In the genomic region with DNA sequence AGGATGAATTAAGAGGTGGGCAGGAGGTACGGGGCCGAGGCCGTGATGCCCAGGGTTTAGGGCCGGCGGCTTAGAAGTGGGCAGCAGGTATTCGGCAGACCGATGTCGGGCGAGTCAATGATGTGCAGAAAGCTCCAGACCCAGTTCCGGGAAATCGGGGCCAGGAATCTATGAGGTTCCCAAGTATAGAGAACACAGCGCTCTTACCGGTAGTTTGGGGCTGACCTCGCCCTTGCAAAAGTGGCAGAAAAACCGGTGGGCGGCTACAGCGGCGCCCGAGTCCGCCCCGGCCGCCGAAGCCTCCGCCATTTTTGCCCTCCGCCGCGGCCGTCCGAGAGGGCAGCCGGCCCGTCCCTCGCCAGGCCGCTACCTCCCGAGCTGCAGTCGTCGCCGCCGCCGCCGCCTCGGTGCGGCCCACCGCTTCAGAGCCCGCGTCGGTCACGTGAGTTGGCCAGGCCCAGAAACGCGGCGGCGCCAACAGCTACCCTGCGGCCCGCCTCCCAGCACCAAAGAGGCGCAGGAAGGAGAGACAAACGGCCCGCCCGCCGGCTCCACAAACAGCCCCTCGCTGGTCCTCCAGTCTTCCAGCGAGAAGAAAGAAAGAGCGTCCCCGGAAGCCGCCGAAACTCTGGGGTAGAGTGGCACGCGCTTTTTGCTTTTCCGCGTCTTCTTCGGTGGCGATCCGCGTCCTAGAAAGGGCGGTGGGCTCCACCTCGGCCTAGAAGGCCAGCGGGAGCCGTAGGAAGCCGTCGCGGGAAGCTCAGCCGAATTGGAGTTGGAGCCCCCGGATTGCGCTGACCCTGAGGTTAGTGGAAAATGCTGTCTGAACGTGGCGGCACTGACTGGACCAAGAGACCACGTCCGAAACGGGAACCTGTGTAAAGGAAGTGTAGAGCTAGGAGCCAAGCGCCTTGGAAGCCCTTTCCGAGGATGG, we compare ENCODE assay signal across 1 cellular context.
TF ChIP-seq lines count a peak whose summit lies in the region.

A gene with protein sequence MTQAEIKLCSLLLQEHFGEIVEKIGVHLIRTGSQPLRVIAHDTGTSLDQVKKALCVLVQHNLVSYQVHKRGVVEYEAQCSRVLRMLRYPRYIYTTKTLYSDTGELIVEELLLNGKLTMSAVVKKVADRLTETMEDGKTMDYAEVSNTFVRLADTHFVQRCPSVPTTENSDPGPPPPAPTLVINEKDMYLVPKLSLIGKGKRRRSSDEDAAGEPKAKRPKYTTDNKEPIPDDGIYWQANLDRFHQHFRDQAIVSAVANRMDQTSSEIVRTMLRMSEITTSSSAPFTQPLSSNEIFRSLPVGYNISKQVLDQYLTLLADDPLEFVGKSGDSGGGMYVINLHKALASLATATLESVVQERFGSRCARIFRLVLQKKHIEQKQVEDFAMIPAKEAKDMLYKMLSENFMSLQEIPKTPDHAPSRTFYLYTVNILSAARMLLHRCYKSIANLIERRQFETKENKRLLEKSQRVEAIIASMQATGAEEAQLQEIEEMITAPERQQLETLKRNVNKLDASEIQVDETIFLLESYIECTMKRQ (plus strand): TSS at position 636 of the 934 bp plus-strand sequence. CDS start 1,577 bp downstream, outside the sequence.
A gene (minus strand): TSS at position 531 of the 934 bp plus-strand sequence. CDS start 222 bp downstream, at position 309.

TF ChIP-seq in HepG2, 621 proteins besides CTCF, POLR2A, EP300 and RAD21 (continued from another document):
- TF ChIP-seq, protein P1, sequence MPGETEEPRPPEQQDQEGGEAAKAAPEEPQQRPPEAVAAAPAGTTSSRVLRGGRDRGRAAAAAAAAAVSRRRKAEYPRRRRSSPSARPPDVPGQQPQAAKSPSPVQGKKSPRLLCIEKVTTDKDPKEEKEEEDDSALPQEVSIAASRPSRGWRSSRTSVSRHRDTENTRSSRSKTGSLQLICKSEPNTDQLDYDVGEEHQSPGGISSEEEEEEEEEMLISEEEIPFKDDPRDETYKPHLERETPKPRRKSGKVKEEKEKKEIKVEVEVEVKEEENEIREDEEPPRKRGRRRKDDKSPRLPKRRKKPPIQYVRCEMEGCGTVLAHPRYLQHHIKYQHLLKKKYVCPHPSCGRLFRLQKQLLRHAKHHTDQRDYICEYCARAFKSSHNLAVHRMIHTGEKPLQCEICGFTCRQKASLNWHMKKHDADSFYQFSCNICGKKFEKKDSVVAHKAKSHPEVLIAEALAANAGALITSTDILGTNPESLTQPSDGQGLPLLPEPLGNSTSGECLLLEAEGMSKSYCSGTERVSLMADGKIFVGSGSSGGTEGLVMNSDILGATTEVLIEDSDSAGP (CRISPR knock-in tag; IDR thresholded peaks at IDR 0.05; ENCODE audit: borderline replicate concordance) = peak; percentile 89; the same call in 1 of the 2 replicates
- TF ChIP-seq ZNF432 (CRISPR knock-in tag; IDR thresholded peaks at IDR 0.05; ENCODE audit: borderline replicate concordance) (no peak), PHF21A (CRISPR knock-in tag; IDR thresholded peaks at IDR 0.05) (peak; percentile 31; the same call in 1 of the 2 replicates), GATAD1 (CRISPR knock-in tag; IDR thresholded peaks at IDR 0.05) (peak; percentile 83), GTF2F1 (IDR thresholded peaks at IDR 0.05; ENCODE audit: low read length) (no peak), ZNF12 (CRISPR knock-in tag; IDR thresholded peaks at IDR 0.05) (no peak), SMC3 (IDR thresholded peaks at IDR 0.05; ENCODE audit: low read length) (no peak), ZNF761 (CRISPR knock-in tag; conservative IDR thresholded peaks at IDR 0.05) (peak; percentile 80; the same call in 1 of the 2 replicates), MED8 (CRISPR knock-in tag; IDR thresholded peaks at IDR 0.05; ENCODE audit: insufficient replicate concordance) (no peak), NFIB (CRISPR knock-in tag; IDR thresholded peaks at IDR 0.05; ENCODE audit: borderline replicate concordance) (no peak), ZNF343 (CRISPR knock-in tag; IDR thresholded peaks at IDR 0.05) (0 out of 2 replicates have a peak, but pooled peaks have one; percentile 71), ZNF263 (CRISPR knock-in tag; IDR thresholded peaks at IDR 0.05) (peak; percentile 40; the same call in 1 of the 2 replicates), SIN3A (IDR thresholded peaks at IDR 0.05; ENCODE audit: borderline replicate concordance, low read depth, low read length) (no peak; the same call in 1 of the 2 replicates), CBX2 (IDR thresholded peaks at IDR 0.05; ENCODE audit: low read depth, low read length) (no peak), CBX2 (CRISPR knock-in tag; IDR thresholded peaks at IDR 0.05; ENCODE audit: low read depth) (no peak), WIZ (CRISPR knock-in tag; IDR thresholded peaks at IDR 0.05) (no peak), ZNF660 (CRISPR knock-in tag; IDR thresholded peaks at IDR 0.05; ENCODE audit: borderline replicate concordance, low read depth) (no peak), BCL6 (CRISPR knock-in tag; IDR thresholded peaks at IDR 0.05) (no peak), ZNF317 (CRISPR knock-in tag; IDR thresholded peaks at IDR 0.05) (no peak), CENPX (CRISPR knock-in tag; IDR thresholded peaks at IDR 0.05) (no peak), ZFP62 (CRISPR knock-in tag; IDR thresholded peaks at IDR 0.05) (no peak), GZF1 (CRISPR knock-in tag; IDR thresholded peaks at IDR 0.05) (no peak), ZNF83 (CRISPR knock-in tag; IDR thresholded peaks at IDR 0.05; ENCODE audit: borderline replicate concordance) (peak; percentile 75; the same call in 1 of the 2 replicates), HNF4A (CRISPR knock-in tag; IDR thresholded peaks at IDR 0.05) (0 out of 2 replicates have a peak, but pooled peaks have one; percentile 11), ZNF713 (CRISPR knock-in tag; IDR thresholded peaks at IDR 0.05) (no peak), PITX1 (CRISPR knock-in tag; IDR thresholded peaks at IDR 0.05) (no peak), KDM5A (IDR thresholded peaks at IDR 0.05; ENCODE audit: borderline replicate concordance, low read length) (peak; percentile 63), PCBP2 (optimal IDR thresholded peaks at IDR 0.05; ENCODE audit: low read depth, low read length, poor library complexity, severe bottlenecking) (no peak), KLF6 (CRISPR knock-in tag; IDR thresholded peaks at IDR 0.05) (peak; percentile 64; the same call in 1 of the 2 replicates), SRSF9 (IDR thresholded peaks at IDR 0.05; ENCODE audit: borderline replicate concordance, insufficient read depth, low read depth, low read length, poor library complexity, severe bottlenecking) (no peak), TARDBP (CRISPR knock-in tag; IDR thresholded peaks at IDR 0.05) (no peak), ARHGAP35 (CRISPR knock-in tag; IDR thresholded peaks at IDR 0.05; ENCODE audit: borderline replicate concordance) (no peak), ZNF44 (CRISPR knock-in tag; IDR thresholded peaks at IDR 0.05) (peak; percentile 95; the same call in 1 of the 2 replicates), AGO2 (optimal IDR thresholded peaks at IDR 0.05; ENCODE audit: low read depth, low read length) (peak; percentile 40), ZNF788 (CRISPR knock-in tag; IDR thresholded peaks at IDR 0.05; ENCODE audit: borderline replicate concordance) (no peak; the same call in 1 of the 2 replicates), NFYB (CRISPR knock-in tag; IDR thresholded peaks at IDR 0.05) (peak; percentile 52)
- TF ChIP-seq, protein P2, sequence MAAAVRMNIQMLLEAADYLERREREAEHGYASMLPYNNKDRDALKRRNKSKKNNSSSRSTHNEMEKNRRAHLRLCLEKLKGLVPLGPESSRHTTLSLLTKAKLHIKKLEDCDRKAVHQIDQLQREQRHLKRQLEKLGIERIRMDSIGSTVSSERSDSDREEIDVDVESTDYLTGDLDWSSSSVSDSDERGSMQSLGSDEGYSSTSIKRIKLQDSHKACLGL (CRISPR knock-in tag; IDR thresholded peaks at IDR 0.05) = peak; percentile 56; the same call in 1 of the 2 replicates
- TF ChIP-seq, protein P3, sequence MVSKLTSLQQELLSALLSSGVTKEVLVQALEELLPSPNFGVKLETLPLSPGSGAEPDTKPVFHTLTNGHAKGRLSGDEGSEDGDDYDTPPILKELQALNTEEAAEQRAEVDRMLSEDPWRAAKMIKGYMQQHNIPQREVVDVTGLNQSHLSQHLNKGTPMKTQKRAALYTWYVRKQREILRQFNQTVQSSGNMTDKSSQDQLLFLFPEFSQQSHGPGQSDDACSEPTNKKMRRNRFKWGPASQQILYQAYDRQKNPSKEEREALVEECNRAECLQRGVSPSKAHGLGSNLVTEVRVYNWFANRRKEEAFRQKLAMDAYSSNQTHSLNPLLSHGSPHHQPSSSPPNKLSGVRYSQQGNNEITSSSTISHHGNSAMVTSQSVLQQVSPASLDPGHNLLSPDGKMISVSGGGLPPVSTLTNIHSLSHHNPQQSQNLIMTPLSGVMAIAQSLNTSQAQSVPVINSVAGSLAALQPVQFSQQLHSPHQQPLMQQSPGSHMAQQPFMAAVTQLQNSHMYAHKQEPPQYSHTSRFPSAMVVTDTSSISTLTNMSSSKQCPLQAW (CRISPR knock-in tag; IDR thresholded peaks at IDR 0.05) = peak; percentile 87
- TF ChIP-seq, protein P4, sequence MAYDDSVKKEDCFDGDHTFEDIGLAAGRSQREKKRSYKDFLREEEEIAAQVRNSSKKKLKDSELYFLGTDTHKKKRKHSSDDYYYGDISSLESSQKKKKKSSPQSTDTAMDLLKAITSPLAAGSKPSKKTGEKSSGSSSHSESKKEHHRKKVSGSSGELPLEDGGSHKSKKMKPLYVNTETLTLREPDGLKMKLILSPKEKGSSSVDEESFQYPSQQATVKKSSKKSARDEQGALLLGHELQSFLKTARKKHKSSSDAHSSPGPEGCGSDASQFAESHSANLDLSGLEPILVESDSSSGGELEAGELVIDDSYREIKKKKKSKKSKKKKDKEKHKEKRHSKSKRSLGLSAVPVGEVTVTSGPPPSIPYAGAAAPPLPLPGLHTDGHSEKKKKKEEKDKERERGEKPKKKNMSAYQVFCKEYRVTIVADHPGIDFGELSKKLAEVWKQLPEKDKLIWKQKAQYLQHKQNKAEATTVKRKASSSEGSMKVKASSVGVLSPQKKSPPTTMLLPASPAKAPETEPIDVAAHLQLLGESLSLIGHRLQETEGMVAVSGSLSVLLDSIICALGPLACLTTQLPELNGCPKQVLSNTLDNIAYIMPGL (CRISPR knock-in tag; IDR thresholded peaks at IDR 0.05; ENCODE audit: borderline replicate concordance in 1 of 2, low read depth in 1 of 2) = peak; percentile 60 to 91
- TF ChIP-seq, protein P5, sequence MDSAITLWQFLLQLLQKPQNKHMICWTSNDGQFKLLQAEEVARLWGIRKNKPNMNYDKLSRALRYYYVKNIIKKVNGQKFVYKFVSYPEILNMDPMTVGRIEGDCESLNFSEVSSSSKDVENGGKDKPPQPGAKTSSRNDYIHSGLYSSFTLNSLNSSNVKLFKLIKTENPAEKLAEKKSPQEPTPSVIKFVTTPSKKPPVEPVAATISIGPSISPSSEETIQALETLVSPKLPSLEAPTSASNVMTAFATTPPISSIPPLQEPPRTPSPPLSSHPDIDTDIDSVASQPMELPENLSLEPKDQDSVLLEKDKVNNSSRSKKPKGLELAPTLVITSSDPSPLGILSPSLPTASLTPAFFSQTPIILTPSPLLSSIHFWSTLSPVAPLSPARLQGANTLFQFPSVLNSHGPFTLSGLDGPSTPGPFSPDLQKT (CRISPR knock-in tag; IDR thresholded peaks at IDR 0.05; ENCODE audit: borderline replicate concordance) = no peak
- TF ChIP-seq, protein P6, sequence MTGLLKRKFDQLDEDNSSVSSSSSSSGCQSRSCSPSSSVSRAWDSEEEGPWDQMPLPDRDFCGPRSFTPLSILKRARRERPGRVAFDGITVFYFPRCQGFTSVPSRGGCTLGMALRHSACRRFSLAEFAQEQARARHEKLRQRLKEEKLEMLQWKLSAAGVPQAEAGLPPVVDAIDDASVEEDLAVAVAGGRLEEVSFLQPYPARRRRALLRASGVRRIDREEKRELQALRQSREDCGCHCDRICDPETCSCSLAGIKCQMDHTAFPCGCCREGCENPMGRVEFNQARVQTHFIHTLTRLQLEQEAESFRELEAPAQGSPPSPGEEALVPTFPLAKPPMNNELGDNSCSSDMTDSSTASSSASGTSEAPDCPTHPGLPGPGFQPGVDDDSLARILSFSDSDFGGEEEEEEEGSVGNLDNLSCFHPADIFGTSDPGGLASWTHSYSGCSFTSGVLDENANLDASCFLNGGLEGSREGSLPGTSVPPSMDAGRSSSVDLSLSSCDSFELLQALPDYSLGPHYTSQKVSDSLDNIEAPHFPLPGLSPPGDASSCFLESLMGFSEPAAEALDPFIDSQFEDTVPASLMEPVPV (CRISPR knock-in tag; IDR thresholded peaks at IDR 0.05) = peak; percentile 40; the same call in 1 of the 2 replicates
- TF ChIP-seq, protein P7, sequence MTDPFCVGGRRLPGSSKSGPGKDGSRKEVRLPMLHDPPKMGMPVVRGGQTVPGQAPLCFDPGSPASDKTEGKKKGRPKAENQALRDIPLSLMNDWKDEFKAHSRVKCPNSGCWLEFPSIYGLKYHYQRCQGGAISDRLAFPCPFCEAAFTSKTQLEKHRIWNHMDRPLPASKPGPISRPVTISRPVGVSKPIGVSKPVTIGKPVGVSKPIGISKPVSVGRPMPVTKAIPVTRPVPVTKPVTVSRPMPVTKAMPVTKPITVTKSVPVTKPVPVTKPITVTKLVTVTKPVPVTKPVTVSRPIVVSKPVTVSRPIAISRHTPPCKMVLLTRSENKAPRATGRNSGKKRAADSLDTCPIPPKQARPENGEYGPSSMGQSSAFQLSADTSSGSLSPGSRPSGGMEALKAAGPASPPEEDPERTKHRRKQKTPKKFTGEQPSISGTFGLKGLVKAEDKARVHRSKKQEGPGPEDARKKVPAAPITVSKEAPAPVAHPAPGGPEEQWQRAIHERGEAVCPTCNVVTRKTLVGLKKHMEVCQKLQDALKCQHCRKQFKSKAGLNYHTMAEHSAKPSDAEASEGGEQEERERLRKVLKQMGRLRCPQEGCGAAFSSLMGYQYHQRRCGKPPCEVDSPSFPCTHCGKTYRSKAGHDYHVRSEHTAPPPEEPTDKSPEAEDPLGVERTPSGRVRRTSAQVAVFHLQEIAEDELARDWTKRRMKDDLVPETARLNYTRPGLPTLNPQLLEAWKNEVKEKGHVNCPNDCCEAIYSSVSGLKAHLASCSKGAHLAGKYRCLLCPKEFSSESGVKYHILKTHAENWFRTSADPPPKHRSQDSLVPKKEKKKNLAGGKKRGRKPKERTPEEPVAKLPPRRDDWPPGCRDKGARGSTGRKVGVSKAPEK (CRISPR knock-in tag; IDR thresholded peaks at IDR 0.05; ENCODE audit: borderline replicate concordance) = no peak
